In the genomic region with DNA sequence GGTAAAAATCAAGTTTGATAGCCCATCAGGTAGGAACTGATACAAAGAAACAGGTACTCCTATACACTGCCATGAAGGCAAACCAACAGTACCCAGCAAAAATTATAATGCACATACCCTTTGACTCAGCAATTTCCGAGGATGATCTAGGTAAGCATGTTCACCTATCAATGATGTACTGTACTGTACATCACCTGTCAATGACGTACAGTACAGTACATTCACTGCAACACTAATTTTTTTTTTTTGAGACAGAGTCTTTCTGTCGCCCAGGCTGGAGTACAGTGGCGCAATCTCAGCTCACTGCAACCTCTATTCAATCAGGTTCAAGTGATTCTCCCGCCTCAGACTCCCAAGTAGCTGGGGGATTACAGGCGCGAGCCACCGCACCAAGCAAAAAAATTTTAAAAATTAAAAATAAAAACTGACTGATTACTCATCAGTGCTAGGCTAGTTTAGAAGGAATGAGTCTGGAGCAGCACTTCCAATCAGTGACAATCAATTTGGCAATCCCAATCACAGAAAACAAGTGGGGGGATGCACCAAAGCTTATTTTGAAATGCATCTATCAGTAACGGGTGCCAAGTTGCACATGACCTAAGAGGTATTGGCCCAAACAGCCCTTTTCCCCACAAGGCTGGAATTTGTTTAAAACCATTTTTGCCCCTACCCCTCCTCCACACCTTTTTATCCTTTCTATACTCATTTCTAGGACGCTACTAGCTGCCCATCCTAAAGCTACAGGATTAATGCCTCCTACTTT, we compare ENCODE assay signal across 18 cellular contexts. TPM values are rescaled to one million over a fixed set of nuclear protein-coding genes. Genes with fewer than 3 reads are reported as not detected.
DNase-seq lines count a peak whose midpoint lies in the region; ATAC-seq and TF ChIP-seq lines count a peak whose summit lies in the region.
"Had no signal": no experiment of that assay in that cellular context is flagged by ENCODE, and none has a peak within 500 bp of the region (broad histone marks: within the 10 kb centered on the region; RNA-seq: fewer than 3 reads in every experiment).

No MANE protein-coding gene starts in this region.

- no peak for TF ChIP-seq POLR2A in testis (IDR thresholded peaks at IDR 0.05)

- no peaks in the 10 kb centered on the region for H3K9me3 Mint-ChIP-seq in HFFc6
- peaks cover 5% of the 10 kb centered on the region for H3K9me3 Mint-ChIP-seq in activated naive CD8-positive, alpha-beta T cell treated with anti-CD3 and anti-CD28 coated beads for 36 hours
- no peaks in the 10 kb centered on the region for H3K9me3 Mint-ChIP-seq in naive thymus-derived CD8-positive, alpha-beta T cell

- H3F3A ChIP-seq in SK-N-SH (replicated peaks; ENCODE audit: insufficient read depth), result peaks cover 78% of the 10 kb centered on the region

- H3K4me1 ChIP-seq in SK-N-SH (ENCODE audit: control insufficient read depth in 1 of 2, insufficient read depth in 2 of 2, low read depth in 1 of 2, low read length in 1 of 2) (peaks cover 20 to 38% of the 10 kb centered on the region in 2 experiments), testis (peaks cover 11% of the 10 kb centered on the region)

- H3K4me3 ChIP-seq in SK-N-SH (ENCODE audit: low read depth in 2 of 2, low read length in 1 of 2), result no peak overlapping the region
- H3K4me3 ChIP-seq in testis, result no peak overlapping the region

- DNase-seq in SK-N-SH (no peak), HFFc6 (no peak), nucleus accumbens (lab: John Stamatoyannopoulos, UW) (no peak), testis (no peak), NCI-H1092 (lab: John Stamatoyannopoulos, UW) (no peak)
- no peak for DNase-seq in activated naive CD8-positive, alpha-beta T cell treated with anti-CD3 and anti-CD28 coated beads for 36 hours
- DNase-seq in naive thymus-derived CD8-positive, alpha-beta T cell, result no peak
- DNase-seq: ACHN; activated effector memory CD4-positive, alpha-beta T cell treated with Interleukin-2 at 50 U/mL for 16 hours; brain microvascular endothelial cell; Calu3; effector CD8-positive, alpha-beta T cell; H7; NCI-H1436 treated with DMSO at 0.1 percent for 48 hours; NCI-H510A; stimulated activated naive CD4-positive, alpha-beta T cell treated with Interleukin-2 at 50 U/mL for 16 hours had no signal

- no peak for TF ChIP-seq EP300 in SK-N-SH (IDR thresholded peaks at IDR 0.05; ENCODE audit: borderline replicate concordance in 1 of 2, low read depth in 1 of 2, low read length in 1 of 2)

- H3K36me3 ChIP-seq in SK-N-SH (replicated peaks in 1 of 2; ENCODE audit: control insufficient read depth in 1 of 2, insufficient read depth in 2 of 2, low read length in 1 of 2) (peaks cover 66 to 95% of the 10 kb centered on the region in 2 experiments), testis (ENCODE audit: low read depth, missing control alignments) (no peaks in the 10 kb centered on the region)

- CTCF ChIA-PET in SK-N-SH (lab: Yijun Ruan, JAX), result interaction anchor here (0.9 to 4.0 kb wide), 16 partner anchors 8 to 428 kb away, joined by 3 to 36 read pairs (median 3); partner anchors contain the start of genes HNRNPLL and SRSF7

- H4K20me1 ChIP-seq in SK-N-SH (ENCODE audit: insufficient read depth), result peaks cover 75% of the 10 kb centered on the region

- H3K36me3 Mint-ChIP-seq in HFFc6 (ENCODE audit: low read depth), result peaks cover 57% of the 10 kb centered on the region
- H3K36me3 Mint-ChIP-seq in activated naive CD8-positive, alpha-beta T cell treated with anti-CD3 and anti-CD28 coated beads for 36 hours, result peaks cover 77% of the 10 kb centered on the region
- H3K36me3 Mint-ChIP-seq in naive thymus-derived CD8-positive, alpha-beta T cell, result peaks cover 14 to 80% (median 43%) of the 10 kb centered on the region in 3 donors

- TF ChIP-seq CTCF in SK-N-SH (IDR thresholded peaks at IDR 0.05), result no peak
- no peak for TF ChIP-seq CTCF in HFFc6 (IDR thresholded peaks at IDR 0.05)
- TF ChIP-seq CTCF in testis (IDR thresholded peaks at IDR 0.05), result no peak

- no peak for TF ChIP-seq RAD21 in SK-N-SH (IDR thresholded peaks at IDR 0.05; ENCODE audit: low read length)

- no peak overlapping the region for H3K9ac ChIP-seq in SK-N-SH

- H3K4me2 ChIP-seq in SK-N-SH, result no peak overlapping the region

- no peak overlapping the region for H3K4me3 Mint-ChIP-seq in HFFc6
- H3K4me3 Mint-ChIP-seq in activated naive CD8-positive, alpha-beta T cell treated with anti-CD3 and anti-CD28 coated beads for 36 hours, result no peak overlapping the region
- H3K4me3 Mint-ChIP-seq in naive thymus-derived CD8-positive, alpha-beta T cell, result no peak overlapping the region

- intact Hi-C loops in testis (cut with DNase I; ENCODE audit: low total_unique reads), result no loop called here

- H2AFZ ChIP-seq in SK-N-SH (ENCODE audit: low read depth), result no peak overlapping the region

- peaks cover 98% of the 10 kb centered on the region for H3K79me2 ChIP-seq in SK-N-SH (ENCODE audit: insufficient read depth)

- H3K9me3 ChIP-seq in SK-N-SH, result no peaks in the 10 kb centered on the region
- H3K9me3 ChIP-seq in testis, result no peaks in the 10 kb centered on the region
- H3K9me3 ChIP-seq: neutrophil had no signal

- POLR2A ChIA-PET in SK-N-SH (lab: Yijun Ruan, JAX), result interaction anchor here (1.2 to 3.7 kb wide), 5 partner anchors 8 to 210 kb away, joined by 3 to 30 read pairs (median 3); partner anchors contain the start of gene SRSF7
- POLR2A ChIA-PET in naive thymus-derived CD8-positive, alpha-beta T cell (lab: Charles Lee), result interaction anchor here (1.2 to 4.1 kb wide), 3 partner anchors 8 to 141 kb away, joined by 4 to 29 read pairs (median 9); partner anchors contain the start of genes HNRNPLL and SRSF7

- H3K27me3 ChIP-seq in SK-N-SH (ENCODE audit: insufficient read depth) (no peaks in the 10 kb centered on the region), testis (no peaks in the 10 kb centered on the region)
- H3K27me3 ChIP-seq: brain microvascular endothelial cell, neutrophil had no signal

- peak overlapping the region; percentile 58 for H3K27ac Mint-ChIP-seq in HFFc6
- H3K27ac Mint-ChIP-seq in activated naive CD8-positive, alpha-beta T cell treated with anti-CD3 and anti-CD28 coated beads for 36 hours, result peak overlapping the region; percentile 72
- H3K27ac Mint-ChIP-seq in naive thymus-derived CD8-positive, alpha-beta T cell, result peak overlapping the region in 5 of 10 donors; percentile 2 to 72 (median 49)

- ATAC-seq in SK-N-SH treated with all-trans-retinoic acid at 6 μM for 48 hours, result no peak
- ATAC-seq in naive thymus-derived CD8-positive, alpha-beta T cell, result peak; percentile 32 to 36

- no peaks in the 10 kb centered on the region for H3K27me3 Mint-ChIP-seq in HFFc6 (ENCODE audit: insufficient read depth)
- H3K27me3 Mint-ChIP-seq in activated naive CD8-positive, alpha-beta T cell treated with anti-CD3 and anti-CD28 coated beads for 36 hours, result no peaks in the 10 kb centered on the region
- no peaks in the 10 kb centered on the region for H3K27me3 Mint-ChIP-seq in naive thymus-derived CD8-positive, alpha-beta T cell

- H3K27ac ChIP-seq in SK-N-SH (ENCODE audit: low read depth in 2 of 2, low read length in 1 of 2) (0 out of 4 replicates have a peak overlapping the region, but pooled peaks of 1 of the 2 experiments have one; percentile 12), testis (no peak overlapping the region)
- H3K27ac ChIP-seq: brain microvascular endothelial cell had no signal

- no peaks in the 10 kb centered on the region for H3K9me2 ChIP-seq in SK-N-SH

- WGBS in SK-N-SH (ENCODE audit: low lambda C conversion rate), result 94% methylated on average over 10 of the region's 10 CpGs
- WGBS in testis, 2 donors, result 83 to 85% methylated on average over 10 of the region's 10 CpGs

- peaks cover 40% of the 10 kb centered on the region for H3K4me1 Mint-ChIP-seq in HFFc6 (ENCODE audit: low read depth)
- peaks cover 61% of the 10 kb centered on the region for H3K4me1 Mint-ChIP-seq in activated naive CD8-positive, alpha-beta T cell treated with anti-CD3 and anti-CD28 coated beads for 36 hours
- peaks cover 23 to 59% (median 49%) of the 10 kb centered on the region in 4 donors for H3K4me1 Mint-ChIP-seq in naive thymus-derived CD8-positive, alpha-beta T cell

TF ChIP-seq in SK-N-SH treated with all-trans-retinoic acid at 6 μM for 48 hours, 23 proteins besides CTCF, POLR2A, EP300 and RAD21 (continues in another document):
- no peak for TF ChIP-seq ZFP30 (CRISPR knock-in tag; IDR thresholded peaks at IDR 0.05)

TF ChIP-seq in SK-N-SH, 30 proteins besides CTCF, POLR2A, EP300 and RAD21 (continues in another document):
- TF ChIP-seq FOXM1 (IDR thresholded peaks at IDR 0.05; ENCODE audit: low read depth) (no peak), SIN3A (IDR thresholded peaks at IDR 0.05; ENCODE audit: borderline replicate concordance, low read depth, low read length) (no peak), EZH2phosphoT487 (IDR thresholded peaks at IDR 0.05; ENCODE audit: borderline replicate concordance, low read depth) (no peak), MAX (IDR thresholded peaks at IDR 0.05; ENCODE audit: low read depth) (no peak), MEF2A (IDR thresholded peaks at IDR 0.05; ENCODE audit: borderline replicate concordance, low read depth) (no peak), POLR2AphosphoS5 (IDR thresholded peaks at IDR 0.05; ENCODE audit: low read depth, low read length) (no peak; the same call in 1 of the 2 replicates)

RNA-seq across cellular contexts. Expression of gene SRSF7, which starts 8.2 kb away (rescaled TPM):
- polyA plus RNA-seq in SK-N-SH (2012; rRNA removed) (199 and 212 TPM in 2 replicates), testis (ENCODE audit: insufficient read depth, low read depth, low replicate concordance) (169 TPM)
- polyA plus RNA-seq in SK-N-SH (2012; cell fraction: cytosol; rRNA removed), result 195 and 227 TPM in 2 replicates
- 186 and 370 TPM in 2 replicates for polyA plus RNA-seq in SK-N-SH (2012; cell fraction: nucleus; rRNA removed)
- total RNA-seq in HFFc6 (2021; fragmentation: NEBNext Ultra II Directional; extraction: Animal tissue kit (Norgen Biotek cat#: 25700)), result 100 to 1,000 TPM; 120 to 153 (median 147) TPM
- total RNA-seq in activated naive CD8-positive, alpha-beta T cell treated with anti-CD3 and anti-CD28 coated beads for 36 hours, result 100 to 1,000 TPM; 381 to 392 TPM
- 100 to 1,000 TPM; 288 to 291 TPM for total RNA-seq in naive thymus-derived CD8-positive, alpha-beta T cell
- 100 to 1,000 TPM; 164 to 172 (median 169) TPM for polyA plus RNA-seq in naive thymus-derived CD8-positive, alpha-beta T cell
- 100 to 1,000 TPM; 104 to 114 TPM for total RNA-seq in testis

RNA-seq across cellular contexts. Expression of gene GEMIN6, which starts 35.0 kb away (rescaled TPM):
- polyA plus RNA-seq in SK-N-SH (2012; rRNA removed), result 19.2 and 21.6 TPM in 2 replicates
- polyA plus RNA-seq in SK-N-SH (2012; cell fraction: cytosol; rRNA removed), result 24.1 and 29.9 TPM in 2 replicates
- 4.5 and 7.4 TPM in 2 replicates for polyA plus RNA-seq in SK-N-SH (2012; cell fraction: nucleus; rRNA removed)
- total RNA-seq in HFFc6 (2021; fragmentation: NEBNext Ultra II Directional; extraction: Animal tissue kit (Norgen Biotek cat#: 25700)), result 10 to 100 TPM; 17.0 to 23.2 (median 20.1) TPM
- 10 to 100 TPM; 38.6 to 43.3 TPM for total RNA-seq in activated naive CD8-positive, alpha-beta T cell treated with anti-CD3 and anti-CD28 coated beads for 36 hours
- 10 to 100 TPM; 12.0 to 13.7 TPM for total RNA-seq in naive thymus-derived CD8-positive, alpha-beta T cell
- polyA plus RNA-seq in naive thymus-derived CD8-positive, alpha-beta T cell, result 10 to 100 TPM in 1 of 3 donors, 1 to 10 TPM in 2; 6.8 to 11.6 (median 8.3) TPM
- total RNA-seq in testis, result 10 to 100 TPM; 11.6 to 16.4 TPM
- polyA plus RNA-seq in testis (ENCODE audit: insufficient read depth, low read depth, low replicate concordance), result 43.0 TPM
